ENCODE assay signal across 10 cellular contexts in the genomic region with DNA sequence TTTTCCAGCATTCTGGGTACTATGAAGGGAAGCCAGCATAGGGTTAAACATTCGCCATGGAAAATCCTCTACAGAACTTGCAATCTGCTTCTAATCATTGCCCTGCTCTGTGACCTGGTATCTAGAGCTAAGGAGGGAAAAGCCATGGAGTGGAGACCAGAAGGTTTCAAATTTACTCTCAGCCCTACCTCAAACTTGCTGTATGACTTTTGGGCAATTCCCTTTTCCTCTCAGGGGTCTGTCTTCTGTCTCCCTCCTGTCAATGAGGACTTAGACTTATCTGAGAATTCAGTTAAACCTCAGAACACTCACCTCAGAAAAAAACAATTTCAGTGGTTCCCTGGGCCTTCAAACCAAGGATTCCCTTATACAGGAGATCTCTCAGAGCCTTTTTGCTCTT. TPM values are rescaled to one million over a fixed set of nuclear protein-coding genes. Genes with fewer than 3 reads are reported as not detected.
A peak's percentile ranks its signal among the peaks of the same experiment; 100 is the strongest.
DNase-seq lines count a peak whose midpoint lies in the region; ATAC-seq and TF ChIP-seq lines count a peak whose summit lies in the region.
"Had no signal": no experiment of that assay in that cellular context is flagged by ENCODE, and none has a peak within 500 bp of the region (broad histone marks: within the 10 kb centered on the region; RNA-seq: fewer than 3 reads in every experiment).

No MANE protein-coding gene starts in this region.

- no peak for TF ChIP-seq EP300 in esophagus muscularis mucosa (IDR thresholded peaks at IDR 0.05)

- CTCF ChIA-PET in activated CD8-positive, alpha-beta memory T cell treated with anti-CD3 and anti-CD28 coated beads, Interleukin-2, amount 10 ng/mL, durations not matched to agents 7 days and 5 days (lab: Charles Lee), result interaction anchor here (1.2 to 2.4 kb wide), 2 partner anchors 15 to 26 kb away, joined by 3 to 8 read pairs; no protein-coding TSS in a partner anchor

- H3K9me3 Mint-ChIP-seq in activated CD8-positive, alpha-beta memory T cell treated with anti-CD3 and anti-CD28 coated beads, Interleukin-2, amount 10 ng/mL, durations not matched to agents 7 days and 5 days (ENCODE audit: low read depth), result no peaks in the 10 kb centered on the region
- H3K9me3 Mint-ChIP-seq: activated T-cell treated with anti-CD3 and anti-CD28 coated beads, Interleukin-2, amount 50 U/mL, for 24 hours had no signal

- peak overlapping the region; percentile 49; the same call in 1 of the 2 replicates for H3K27ac ChIP-seq in OCI-LY3 (ENCODE audit: low read length)
- H3K27ac ChIP-seq in esophagus muscularis mucosa (replicated peaks in 1 of 4), result peak overlapping the region; percentile 85 to 90 (median 88)
- peak overlapping the region; percentile 56 to 92 for H3K27ac ChIP-seq in thoracic aorta

- WGBS in esophagus muscularis mucosa, result 38% methylated on average over 1 of the region's 1 CpG

- no peak for TF ChIP-seq CTCF in OCI-LY3 (IDR thresholded peaks at IDR 0.05; ENCODE audit: low read depth, low read length)
- no peak for TF ChIP-seq CTCF in esophagus muscularis mucosa (IDR thresholded peaks at IDR 0.05)
- TF ChIP-seq CTCF in thoracic aorta (IDR thresholded peaks at IDR 0.05), result no peak

- 0 out of 2 replicates have a peak overlapping the region, but pooled peaks have one; percentile 46 for H2AFZ ChIP-seq in OCI-LY3 (ENCODE audit: low read depth, low read length)

- intact Hi-C loops in esophagus muscularis mucosa (cut with DNase I), result loop anchor here (10.0 kb wide), 1 partner anchor 449 kb away; a partner anchor contains a TSS

- no peaks in the 10 kb centered on the region for H3K9me3 ChIP-seq in OCI-LY3 (ENCODE audit: insufficient read depth, low read length)
- H3K9me3 ChIP-seq in esophagus muscularis mucosa, result no peaks in the 10 kb centered on the region
- H3K9me3 ChIP-seq in thoracic aorta, result no peaks in the 10 kb centered on the region
- H3K9me3 ChIP-seq: ovary had no signal

- H3K4me1 Mint-ChIP-seq in activated CD8-positive, alpha-beta memory T cell treated with anti-CD3 and anti-CD28 coated beads, Interleukin-2, amount 10 ng/mL, durations not matched to agents 7 days and 5 days, result peaks cover 52% of the 10 kb centered on the region

- H3K36me3 Mint-ChIP-seq in activated CD8-positive, alpha-beta memory T cell treated with anti-CD3 and anti-CD28 coated beads, Interleukin-2, amount 10 ng/mL, durations not matched to agents 7 days and 5 days, result peaks cover 17% of the 10 kb centered on the region

- no peaks in the 10 kb centered on the region for H3K27me3 Mint-ChIP-seq in activated CD8-positive, alpha-beta memory T cell treated with anti-CD3 and anti-CD28 coated beads, Interleukin-2, amount 10 ng/mL, durations not matched to agents 7 days and 5 days

- H3K4me3 Mint-ChIP-seq in activated CD8-positive, alpha-beta memory T cell treated with anti-CD3 and anti-CD28 coated beads, Interleukin-2, amount 10 ng/mL, durations not matched to agents 7 days and 5 days, result peak overlapping the region; percentile 98

- no peak for ATAC-seq in activated CD8-positive, alpha-beta memory T cell treated with anti-CD3 and anti-CD28 coated beads, Interleukin-2, amount 10 ng/mL, durations not matched to agents 7 days and 5 days
- no peak for ATAC-seq in thoracic aorta (ENCODE audit: insufficient number of reproducible peaks, low FRiP score, low read depth)
- ATAC-seq in GM21825 (IDR thresholded peaks at IDR 0.05; ENCODE audit: unreplicated experiment), result no peak

- no peaks in the 10 kb centered on the region for H4K20me1 ChIP-seq in OCI-LY3 (ENCODE audit: insufficient read depth, low read length)

- DNase-seq in activated CD8-positive, alpha-beta memory T cell treated with anti-CD3 and anti-CD28 coated beads, Interleukin-2, amount 10 ng/mL, durations not matched to agents 7 days and 5 days, result no peak
- no peak for DNase-seq in activated CD8-positive, alpha-beta memory T cell treated with anti-CD3 and anti-CD28 coated beads for 24 hours
- DNase-seq in esophagus muscularis mucosa (ENCODE audit: extremely low spot score) (no peak), thoracic aorta (ENCODE audit: low spot score) (no peak), NCI-H187 (lab: John Stamatoyannopoulos, UW) (no peak)
- DNase-seq in activated CD8-positive, alpha-beta memory T cell treated with anti-CD3 and anti-CD28 coated beads, Interleukin-2, amount 50 U/mL, for 4 hours, result no peak
- DNase-seq: activated T-cell treated with anti-CD3 and anti-CD28 coated beads, Interleukin-2, amount 50 U/mL, for 24 hours; ovary had no signal

- H3K27me3 ChIP-seq in OCI-LY3 (ENCODE audit: low read depth, low read length) (no peaks in the 10 kb centered on the region), esophagus muscularis mucosa (no peaks in the 10 kb centered on the region), thoracic aorta (replicated peaks; ENCODE audit: insufficient read depth) (no peaks in the 10 kb centered on the region)
- H3K27me3 ChIP-seq: ovary had no signal

- peak overlapping the region; percentile 87 for H3K4me2 ChIP-seq in OCI-LY3 (ENCODE audit: low read length)

- H3K4me3 ChIP-seq in OCI-LY3 (ENCODE audit: low read length) (peak overlapping the region; percentile 100), esophagus muscularis mucosa (peak overlapping the region in 1 of 4 donors; percentile 67), thoracic aorta (peak overlapping the region; percentile 88)

- H3K4me1 ChIP-seq in OCI-LY3 (ENCODE audit: low read length) (peaks cover 18% of the 10 kb centered on the region), esophagus muscularis mucosa (peaks cover 0 to 34% (median 20%) of the 10 kb centered on the region in 4 donors), thoracic aorta (ENCODE audit: control insufficient read depth in 1 of 2, low read depth in 2 of 2) (peaks cover 0 to 20% of the 10 kb centered on the region in 2 donors)

- H3K9ac ChIP-seq in OCI-LY3 (ENCODE audit: low read length), result peak overlapping the region; percentile 85

- H3K27ac Mint-ChIP-seq in activated CD8-positive, alpha-beta memory T cell treated with anti-CD3 and anti-CD28 coated beads, Interleukin-2, amount 10 ng/mL, durations not matched to agents 7 days and 5 days, result peak overlapping the region; percentile 97

- peaks cover 33% of the 10 kb centered on the region for H3K79me2 ChIP-seq in OCI-LY3 (ENCODE audit: low read length)

- TF ChIP-seq POLR2A in esophagus muscularis mucosa (IDR thresholded peaks at IDR 0.05; ENCODE audit: low read depth), result no peak

- H3K36me3 ChIP-seq in OCI-LY3 (replicated peaks; ENCODE audit: low read depth, low read length), result no peaks in the 10 kb centered on the region
- H3K36me3 ChIP-seq in esophagus muscularis mucosa, result no peaks in the 10 kb centered on the region
- no peaks in the 10 kb centered on the region for H3K36me3 ChIP-seq in thoracic aorta
- H3K36me3 ChIP-seq: ovary had no signal

RNA-seq across cellular contexts. Expression of a gene that starts 29.1 kb away (rescaled TPM):
- 10 to 100 TPM; 42.8 to 54.1 TPM for total RNA-seq in activated CD8-positive, alpha-beta memory T cell treated with anti-CD3 and anti-CD28 coated beads, Interleukin-2, amount 10 ng/mL, durations not matched to agents 7 days and 5 days
- total RNA-seq in esophagus muscularis mucosa, result 10 to 100 TPM; 18.7 to 21.4 (median 20.4) TPM
- 100 to 1,000 TPM in 1 of 2 donors, 10 to 100 TPM in 1; 97.9 to 116 TPM for total RNA-seq in thoracic aorta
